26 cellular contexts compared by ENCODE assay signal in genomic region chr2:6722574-6722973, GRCh38.
"Had no signal": no experiment of that assay in that cellular context is flagged by ENCODE, and none has a peak within 500 bp of the region (broad histone marks: within the 10 kb centered on the region; RNA-seq: fewer than 3 reads in every experiment).

No MANE protein-coding gene starts in this region.

- H3K27me3 ChIP-seq: stomach, suprapubic skin, testis, thyroid gland, tibial artery, tibial nerve, transverse colon, upper lobe of left lung, upper lobe of right lung, uterus, vagina had no signal

- DNase-seq: stimulated activated CD4-positive, alpha-beta T cell treated with anti-CD3 and anti-CD28 coated beads, Interleukin-2, amount 100 ng/mL, for 48 hours; stimulated activated CD4-positive, alpha-beta T cell treated with anti-CD3 and anti-CD28 coated beads, Interleukin-4, amount 100 ng/mL, for 1 hour; stimulated activated CD4-positive, alpha-beta T cell treated with anti-CD3 and anti-CD28 coated beads, Interleukin-4, amount 100 ng/mL, for 24 hours; stimulated activated CD4-positive, alpha-beta T cell treated with anti-CD3 and anti-CD28 coated beads, Interleukin-4, amount 100 ng/mL, for 4 hours; stimulated activated CD8-positive, alpha-beta memory T cell treated with anti-CD3 and anti-CD28 coated beads, Interleukin-4, amount 100 ng/mL, for 48 hours; stimulated activated naive B cell treated with anti-CD40 and anti-IgM and Interleukin-4, amounts not matched to agents 10 μg/mL and 1 μg/mL and 100 μg/mL, for 72 hours; stimulated activated naive CD4-positive, alpha-beta T cell; stimulated activated naive CD4-positive, alpha-beta T cell treated with Interleukin-2 at 50 U/mL for 16 hours; stimulated activated naive CD8-positive, alpha-beta T cell treated with anti-CD3 and anti-CD28 coated beads, Interleukin-15, amount 100 ng/mL, for 72 hours; stimulated activated naive CD8-positive, alpha-beta T cell treated with anti-CD3 and anti-CD28 coated beads, Interleukin-15, Interleukin-2, amounts not matched to agents 100 U/mL and 50 U/mL, for 24 hours; stomach; substantia nigra; testis; thyroid gland; tibial artery; transverse colon; upper lobe of left lung; upper lobe of right lung; uterus had no signal

- FAIRE-seq: urothelium cell line had no signal

- H3K27ac ChIP-seq: stomach, suprapubic skin, testis, thoracic aorta, thyroid gland, tibial artery, tibial nerve, transverse colon, upper lobe of left lung, upper lobe of right lung, uterus, vagina had no signal

- H3K36me3 ChIP-seq: stomach, suprapubic skin, thoracic aorta, thyroid gland, tibial artery, tibial nerve, transverse colon, upper lobe of left lung, upper lobe of right lung, uterus, vagina had no signal

- H3K9me3 ChIP-seq: stomach, suprapubic skin, testis, thoracic aorta, thyroid gland, tibial artery, tibial nerve, transverse colon, upper lobe of left lung, upper lobe of right lung, uterus, vagina had no signal

- H3K4me1 ChIP-seq: stomach, suprapubic skin, testis, thyroid gland, tibial artery, tibial nerve, transverse colon, upper lobe of left lung, upper lobe of right lung, uterus, vagina had no signal

- H3K4me3 ChIP-seq: stomach, suprapubic skin, testis, thoracic aorta, thyroid gland, tibial artery, tibial nerve, transverse colon, upper lobe of left lung, upper lobe of right lung, uterus, vagina had no signal

- ATAC-seq: stimulated activated effector memory CD8-positive, alpha-beta T cell treated with anti-CD3 and anti-CD28 coated beads, Interleukin-12 subunit alpha, Interleukin-12 subunit beta, amount 100 ng/mL, for 72 hours; stimulated activated memory B cell treated with anti-CD40 and anti-IgM and Interleukin-4, amounts not matched to agents 10 μg/mL and 1 μg/mL and 100 μg/mL, for 72 hours; stimulated activated naive B cell treated with anti-CD40 and anti-IgM and Interleukin-4, amounts not matched to agents 10 μg/mL and 1 μg/mL and 100 μg/mL, for 72 hours; stimulated activated naive CD8-positive, alpha-beta T cell treated with anti-CD3 and anti-CD28 coated beads, Interleukin-15, amount 100 ng/mL, for 72 hours; stimulated activated naive CD8-positive, alpha-beta T cell treated with anti-CD3 and anti-CD28 coated beads, Interleukin-15, Interleukin-2, amounts not matched to agents 100 U/mL and 50 U/mL, for 24 hours; upper lobe of right lung had no signal
